18 cellular contexts compared by ENCODE assay signal in the genomic region with DNA sequence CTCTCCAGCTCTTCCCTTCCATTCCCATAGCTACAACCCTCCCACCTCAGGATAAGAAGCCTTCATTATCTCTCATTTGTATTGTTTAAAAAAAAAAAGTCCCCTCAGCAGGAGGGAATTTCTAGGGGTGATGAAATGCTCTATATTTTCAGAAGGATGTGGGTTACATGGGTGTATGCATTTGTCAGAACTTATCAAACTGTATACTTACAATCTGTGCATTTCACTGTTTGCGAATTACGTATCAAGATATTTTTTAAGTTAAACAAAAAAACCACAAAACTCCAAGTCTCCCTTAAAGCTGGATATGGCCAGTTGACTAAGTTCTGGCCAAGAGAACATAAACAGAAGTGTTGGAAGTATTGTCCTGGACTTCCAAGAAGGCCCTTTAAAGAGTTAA. TPM values are rescaled to one million over a fixed set of nuclear protein-coding genes. Genes with fewer than 3 reads are reported as not detected.
DNase-seq lines count a peak whose midpoint lies in the region; ATAC-seq lines count a peak whose summit lies in the region.
"Had no signal": no experiment of that assay in that cellular context is flagged by ENCODE, and none has a peak within 500 bp of the region (broad histone marks: within the 10 kb centered on the region; RNA-seq: fewer than 3 reads in every experiment).

No MANE protein-coding gene starts in this region.

- H3K4me1 Mint-ChIP-seq in activated naive CD4-positive, alpha-beta T cell treated with anti-CD3 and anti-CD28 coated beads for 36 hours (ENCODE audit: low read depth), result peaks cover 37% of the 10 kb centered on the region
- peaks cover 22% of the 10 kb centered on the region for H3K4me1 Mint-ChIP-seq in activated CD8-positive, alpha-beta T cell treated with anti-CD3 and anti-CD28 coated beads, Interleukin-2, amount 10 ng/mL, durations not matched to agents 7 days and 5 days (ENCODE audit: low read depth)
- H3K4me1 Mint-ChIP-seq in stimulated activated naive CD8-positive, alpha-beta T cell treated with anti-CD3 and anti-CD28 coated beads, Interleukin-15, amount 100 ng/mL, for 72 hours, result peaks cover 42% of the 10 kb centered on the region

- H3K27ac Mint-ChIP-seq in activated naive CD4-positive, alpha-beta T cell treated with anti-CD3 and anti-CD28 coated beads for 36 hours, result peak overlapping the region; percentile 81
- peak overlapping the region; percentile 16 for H3K27ac Mint-ChIP-seq in activated CD8-positive, alpha-beta T cell treated with anti-CD3 and anti-CD28 coated beads, Interleukin-2, amount 10 ng/mL, durations not matched to agents 7 days and 5 days
- H3K27ac Mint-ChIP-seq in stimulated activated naive CD8-positive, alpha-beta T cell treated with anti-CD3 and anti-CD28 coated beads, Interleukin-15, amount 100 ng/mL, for 72 hours, result peak overlapping the region in 1 of 2 donors; percentile 87

- peak overlapping the region; percentile 13 for H3K4me3 Mint-ChIP-seq in activated naive CD4-positive, alpha-beta T cell treated with anti-CD3 and anti-CD28 coated beads for 36 hours
- H3K4me3 Mint-ChIP-seq in activated CD8-positive, alpha-beta T cell treated with anti-CD3 and anti-CD28 coated beads, Interleukin-2, amount 10 ng/mL, durations not matched to agents 7 days and 5 days, result no peak overlapping the region
- peak overlapping the region; percentile 9 to 60 for H3K4me3 Mint-ChIP-seq in stimulated activated naive CD8-positive, alpha-beta T cell treated with anti-CD3 and anti-CD28 coated beads, Interleukin-15, amount 100 ng/mL, for 72 hours

- POLR2A ChIA-PET in activated CD8-positive, alpha-beta T cell treated with anti-CD3 and anti-CD28 coated beads, Interleukin-2, amount 10 ng/mL, durations not matched to agents 7 days and 5 days (lab: Charles Lee), result interaction anchor here (0.7 to 1.3 kb wide), 3 partner anchors 9 to 75 kb away, joined by 3 to 4 read pairs (median 3); a partner anchor contains a TSS

- intact Hi-C loops in activated naive CD4-positive, alpha-beta T cell treated with anti-CD3 and anti-CD28 coated beads for 36 hours (cut with micrococcal nuclease), result no loop called here

- CTCF ChIA-PET in activated naive CD4-positive, alpha-beta T cell treated with anti-CD3 and anti-CD28 coated beads for 36 hours (lab: Charles Lee), result interaction anchor here (0.6 to 6.0 kb wide), 6 partner anchors 8 to 101 kb away, joined by 3 to 35 read pairs (median 3); no protein-coding TSS in a partner anchor
- CTCF ChIA-PET in activated CD8-positive, alpha-beta T cell treated with anti-CD3 and anti-CD28 coated beads, Interleukin-2, amount 10 ng/mL, durations not matched to agents 7 days and 5 days (lab: Charles Lee), result interaction anchor here (0.8 to 8.5 kb wide), 5 partner anchors 8 to 74 kb away, joined by 3 to 77 read pairs (median 4); a partner anchor contains a TSS

- no peak for ATAC-seq in activated CD8-positive, alpha-beta T cell treated with anti-CD3 and anti-CD28 coated beads, Interleukin-2, amount 10 ng/mL, durations not matched to agents 7 days and 5 days
- no peak for ATAC-seq in stimulated activated naive CD8-positive, alpha-beta T cell treated with anti-CD3 and anti-CD28 coated beads, Interleukin-15, amount 100 ng/mL, for 72 hours
- ATAC-seq: gastroesophageal sphincter, lower lobe of right lung, right lobe of liver had no signal

- peaks cover 26% of the 10 kb centered on the region for H3K36me3 Mint-ChIP-seq in activated naive CD4-positive, alpha-beta T cell treated with anti-CD3 and anti-CD28 coated beads for 36 hours (ENCODE audit: low read depth)
- peaks cover 36% of the 10 kb centered on the region for H3K36me3 Mint-ChIP-seq in activated CD8-positive, alpha-beta T cell treated with anti-CD3 and anti-CD28 coated beads, Interleukin-2, amount 10 ng/mL, durations not matched to agents 7 days and 5 days (ENCODE audit: low read depth)

- H3K27me3 Mint-ChIP-seq in activated naive CD4-positive, alpha-beta T cell treated with anti-CD3 and anti-CD28 coated beads for 36 hours (ENCODE audit: low read depth), result no peaks in the 10 kb centered on the region
- H3K27me3 Mint-ChIP-seq in activated CD8-positive, alpha-beta T cell treated with anti-CD3 and anti-CD28 coated beads, Interleukin-2, amount 10 ng/mL, durations not matched to agents 7 days and 5 days (ENCODE audit: low read depth), result no peaks in the 10 kb centered on the region
- no peaks in the 10 kb centered on the region for H3K27me3 Mint-ChIP-seq in stimulated activated naive CD8-positive, alpha-beta T cell treated with anti-CD3 and anti-CD28 coated beads, Interleukin-15, amount 100 ng/mL, for 72 hours

- no peaks in the 10 kb centered on the region for H3K9me3 Mint-ChIP-seq in activated naive CD4-positive, alpha-beta T cell treated with anti-CD3 and anti-CD28 coated beads for 36 hours
- H3K9me3 Mint-ChIP-seq in activated CD8-positive, alpha-beta T cell treated with anti-CD3 and anti-CD28 coated beads, Interleukin-2, amount 10 ng/mL, durations not matched to agents 7 days and 5 days (ENCODE audit: insufficient read depth), result no peaks in the 10 kb centered on the region
- no peaks in the 10 kb centered on the region for H3K9me3 Mint-ChIP-seq in stimulated activated naive CD8-positive, alpha-beta T cell treated with anti-CD3 and anti-CD28 coated beads, Interleukin-15, amount 100 ng/mL, for 72 hours

- DNase-seq in activated naive CD4-positive, alpha-beta T cell treated with anti-CD3 and anti-CD28 coated beads for 36 hours, result no peak
- DNase-seq in activated naive CD4-positive, alpha-beta T cell treated with anti-CD3 and anti-CD28 coated beads, Interleukin-2, amount 50 U/mL, for 16 hours, result no peak
- no peak for DNase-seq in activated CD8-positive, alpha-beta T cell treated with anti-CD3 and anti-CD28 coated beads, Interleukin-2, amount 10 ng/mL, durations not matched to agents 7 days and 5 days
- DNase-seq in fibroblast of peridontal ligament (ENCODE audit: extremely low read depth) (peak; percentile 87), dermis blood vessel endothelial cell (no peak), AML-193 (lab: John Stamatoyannopoulos, UW) (no peak), NCI-H69 (lab: John Stamatoyannopoulos, UW) (no peak)
- no peak for DNase-seq in stimulated activated naive CD8-positive, alpha-beta T cell treated with anti-CD3 and anti-CD28 coated beads, Interleukin-15, amount 100 ng/mL, for 72 hours
- DNase-seq: activated CD8-positive, alpha-beta memory T cell treated with anti-CD3 and anti-CD28 coated beads, Interleukin-2, amount 50 U/mL, for 4 hours; DMS53; effector CD4-positive, alpha-beta T cell; H7; lower lobe of right lung; right lobe of liver; SIG-M5; stimulated activated CD4-positive, alpha-beta T cell treated with anti-CD3 and anti-CD28 coated beads, Interleukin-4, amount 100 ng/mL, for 4 hours; stimulated activated naive CD4-positive, alpha-beta T cell had no signal

RNA-seq across cellular contexts. Expression of a gene that starts 2.0 kb away (rescaled TPM):
- total RNA-seq in activated naive CD4-positive, alpha-beta T cell treated with anti-CD3 and anti-CD28 coated beads for 36 hours, result 10 to 100 TPM; 49.6 to 59.8 TPM
- 10 to 100 TPM; 48.7 to 52.6 TPM for total RNA-seq in activated CD8-positive, alpha-beta T cell treated with anti-CD3 and anti-CD28 coated beads, Interleukin-2, amount 10 ng/mL, durations not matched to agents 7 days and 5 days
- 11.6 and 16.4 TPM in 2 replicates for total RNA-seq in dermis blood vessel endothelial cell

RNA-seq across cellular contexts. Expression of a gene that starts 30.0 kb away (rescaled TPM):
- 10 to 100 TPM; 84.4 to 87.3 TPM for total RNA-seq in activated naive CD4-positive, alpha-beta T cell treated with anti-CD3 and anti-CD28 coated beads for 36 hours
- total RNA-seq in activated CD8-positive, alpha-beta T cell treated with anti-CD3 and anti-CD28 coated beads, Interleukin-2, amount 10 ng/mL, durations not matched to agents 7 days and 5 days, result 100 to 1,000 TPM; 104 to 108 TPM
- total RNA-seq in dermis blood vessel endothelial cell, result 46.1 and 61.5 TPM in 2 replicates

RNA-seq across cellular contexts. Expression of a gene that starts 44.3 kb away (rescaled TPM):
- not detected for total RNA-seq in activated naive CD4-positive, alpha-beta T cell treated with anti-CD3 and anti-CD28 coated beads for 36 hours
- 1 to 10 TPM; 2.4 to 3.2 TPM for total RNA-seq in activated CD8-positive, alpha-beta T cell treated with anti-CD3 and anti-CD28 coated beads, Interleukin-2, amount 10 ng/mL, durations not matched to agents 7 days and 5 days
- total RNA-seq in dermis blood vessel endothelial cell, result 0.05 TPM in 1 of 2 replicates, not detected in the other

RNA-seq across cellular contexts. Expression of a gene that starts 50.9 kb away (rescaled TPM):
- not detected for total RNA-seq in activated naive CD4-positive, alpha-beta T cell treated with anti-CD3 and anti-CD28 coated beads for 36 hours
- total RNA-seq in activated CD8-positive, alpha-beta T cell treated with anti-CD3 and anti-CD28 coated beads, Interleukin-2, amount 10 ng/mL, durations not matched to agents 7 days and 5 days, result 1 to 10 TPM in 1 of 2 experiments, under 1 TPM in 1; 0.81 to 1.1 TPM
- not detected in 2 replicates for total RNA-seq in dermis blood vessel endothelial cell
- total RNA-seq: gastroesophageal sphincter, H7, lower lobe of right lung, right lobe of liver had no signal
